Comparison of ENCODE assay signal across 8 cellular contexts in the genomic region with DNA sequence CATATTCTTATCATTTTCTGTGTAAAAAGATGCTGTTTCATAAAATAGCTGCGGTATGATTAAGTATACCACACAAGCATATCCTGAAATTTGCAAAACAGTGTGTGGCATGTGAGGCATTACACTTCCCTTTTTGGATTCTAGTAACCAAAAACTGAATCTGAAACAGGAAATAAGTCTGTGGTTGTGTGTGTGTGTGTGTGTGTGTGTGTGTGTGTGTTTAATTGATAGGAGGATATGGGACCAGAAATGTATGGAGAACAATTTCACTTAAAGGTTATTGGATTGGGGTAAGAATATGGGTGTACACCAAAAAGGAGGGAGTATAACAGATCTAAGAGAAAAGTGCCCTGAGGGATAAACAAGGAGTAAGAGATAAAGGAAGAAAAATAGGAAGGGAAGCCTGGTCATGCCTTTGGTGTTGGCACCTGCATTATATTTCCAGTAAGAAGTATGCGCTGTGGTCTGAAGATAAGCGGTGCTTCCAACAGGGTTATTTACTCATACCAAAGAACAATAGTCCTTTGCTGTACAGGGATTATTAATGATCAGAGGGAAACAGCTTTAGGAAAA. TPM values are rescaled to one million over a fixed set of nuclear protein-coding genes. Genes with fewer than 3 reads are reported as not detected.
DNase-seq lines count a peak whose midpoint lies in the region; TF ChIP-seq lines count a peak whose summit lies in the region.

No MANE protein-coding gene starts in this region.

- no peak overlapping the region for H3K9ac ChIP-seq in KMS-11

- peak overlapping the region; percentile 10; the same call in 1 of the 2 replicates for H3K4me2 ChIP-seq in KMS-11

- no peaks in the 10 kb centered on the region for H4K20me1 ChIP-seq in KMS-11 (ENCODE audit: insufficient read depth)

- H3K36me3 ChIP-seq in CD8-positive, alpha-beta memory T cell (ENCODE audit: insufficient read depth, low read length) = no peaks in the 10 kb centered on the region
- H3K36me3 ChIP-seq in KMS-11 (ENCODE audit: insufficient read depth) (no peaks in the 10 kb centered on the region), thyroid gland (no peaks in the 10 kb centered on the region)

- no peak overlapping the region for H3K4me3 ChIP-seq in CD8-positive, alpha-beta memory T cell (ENCODE audit: low read length)
- H3K4me3 ChIP-seq in KMS-11 (IDR thresholded peaks at IDR 0.05; ENCODE audit: insufficient read depth, low read depth, low read length) = no peak overlapping the region
- H3K4me3 ChIP-seq in thyroid gland (replicated peaks in 1 of 3) = no peak overlapping the region

- H3K27me3 Mint-ChIP-seq in CD8-positive, alpha-beta memory T cell = peaks cover 0 to 4% of the 10 kb centered on the region in 2 donors
- H3K27me3 Mint-ChIP-seq in activated CD4-positive, alpha-beta memory T cell treated with anti-CD3 and anti-CD28 coated beads for 36 hours = no peaks in the 10 kb centered on the region

- H3K9me3 Mint-ChIP-seq in CD8-positive, alpha-beta memory T cell = peaks cover 0 to 1% (median 0%) of the 10 kb centered on the region in 5 donors
- no peaks in the 10 kb centered on the region for H3K9me3 Mint-ChIP-seq in activated CD4-positive, alpha-beta memory T cell treated with anti-CD3 and anti-CD28 coated beads for 36 hours

- H3K9me3 ChIP-seq in CD8-positive, alpha-beta memory T cell (ENCODE audit: low read length) = no peaks in the 10 kb centered on the region
- H3K9me3 ChIP-seq in thyroid gland = no peaks in the 10 kb centered on the region

- no peak overlapping the region for H3K27ac ChIP-seq in CD8-positive, alpha-beta memory T cell (ENCODE audit: low read depth, low read length)
- H3K27ac ChIP-seq in KMS-11 = no peak overlapping the region
- peak overlapping the region in 2 of 3 donors; percentile 46 to 64 for H3K27ac ChIP-seq in thyroid gland

- 53 to 63% methylated on average over 3 of the region's 3 CpGs for WGBS in thyroid gland, 2 donors

- peak in 2 of 5 donors; percentile 52 for DNase-seq in CD8-positive, alpha-beta memory T cell
- peak; percentile 13 for DNase-seq in activated CD4-positive, alpha-beta memory T cell treated with anti-CD3 and anti-CD28 coated beads for 36 hours
- peak; percentile 34 for DNase-seq in glomerular visceral epithelial cell (ENCODE audit: extremely low spot score)
- no peak for DNase-seq in thyroid gland
- no peak for DNase-seq in head of caudate nucleus
- no peak for DNase-seq in COLO829 (ENCODE audit: low spot score)
- no peak for DNase-seq in superior temporal gyrus (ENCODE audit: extremely low spot score)

- H3K27ac Mint-ChIP-seq in CD8-positive, alpha-beta memory T cell = peak overlapping the region; percentile 8 to 100 (median 80)
- peak overlapping the region; percentile 11 for H3K27ac Mint-ChIP-seq in activated CD4-positive, alpha-beta memory T cell treated with anti-CD3 and anti-CD28 coated beads for 36 hours

- H3K4me3 Mint-ChIP-seq in CD8-positive, alpha-beta memory T cell = peak overlapping the region; percentile 0 to 72 (median 41)
- H3K4me3 Mint-ChIP-seq in activated CD4-positive, alpha-beta memory T cell treated with anti-CD3 and anti-CD28 coated beads for 36 hours = peak overlapping the region; percentile 14

- TF ChIP-seq CTCF in KMS-11 (conservative IDR thresholded peaks at IDR 0.05; ENCODE audit: low read depth, low read length) (no peak), thyroid gland (IDR thresholded peaks at IDR 0.05) (no peak)

- H3K4me1 ChIP-seq in CD8-positive, alpha-beta memory T cell (ENCODE audit: insufficient read depth, low read length) = peaks cover 34% of the 10 kb centered on the region
- H3K4me1 ChIP-seq in KMS-11 (ENCODE audit: low read depth, poor library complexity, severe bottlenecking) (peaks cover 23% of the 10 kb centered on the region), thyroid gland (peaks cover 23 to 53% of the 10 kb centered on the region in 2 donors)

- no peak for TF ChIP-seq POLR2A in thyroid gland (IDR thresholded peaks at IDR 0.05)

- peaks cover 41 to 62% (median 59%) of the 10 kb centered on the region in 3 donors for H3K4me1 Mint-ChIP-seq in CD8-positive, alpha-beta memory T cell
- peaks cover 46% of the 10 kb centered on the region for H3K4me1 Mint-ChIP-seq in activated CD4-positive, alpha-beta memory T cell treated with anti-CD3 and anti-CD28 coated beads for 36 hours (ENCODE audit: low read depth)

- no peaks in the 10 kb centered on the region for H3K27me3 ChIP-seq in CD8-positive, alpha-beta memory T cell (ENCODE audit: insufficient read depth, low read length, poor library complexity, severe bottlenecking)
- H3K27me3 ChIP-seq in KMS-11 (ENCODE audit: insufficient read depth, low read depth) (no peaks in the 10 kb centered on the region), thyroid gland (no peaks in the 10 kb centered on the region)

- peaks cover 0 to 6% (median 0%) of the 10 kb centered on the region in 3 donors for H3K36me3 Mint-ChIP-seq in CD8-positive, alpha-beta memory T cell
- H3K36me3 Mint-ChIP-seq in activated CD4-positive, alpha-beta memory T cell treated with anti-CD3 and anti-CD28 coated beads for 36 hours = peaks cover 12% of the 10 kb centered on the region

- POLR2A ChIA-PET in CD8-positive, alpha-beta memory T cell (lab: Charles Lee) = no interaction called here
- POLR2A ChIA-PET in activated CD4-positive, alpha-beta memory T cell treated with anti-CD3 and anti-CD28 coated beads for 36 hours (lab: Charles Lee) = interaction anchor here (1.1 kb wide), 1 partner anchor 27 kb away, joined by 3 read pairs; no protein-coding TSS in a partner anchor

- intact Hi-C loops in activated CD4-positive, alpha-beta memory T cell treated with anti-CD3 and anti-CD28 coated beads for 36 hours (cut with micrococcal nuclease) = loop anchor here (10.0 kb wide), 2 partner anchors 100 to 400 kb away; partner anchors contain the start of genes ERI2 and REXO5
- intact Hi-C loops in thyroid gland (cut with DNase I) (loop anchor here (10.0 kb wide), 1 partner anchor 50 kb away; no protein-coding TSS in a partner anchor), head of caudate nucleus (cut with DNase I) (no loop called here)

- peaks cover 13% of the 10 kb centered on the region; the same call in 1 of the 2 replicates for H3K79me2 ChIP-seq in KMS-11 (ENCODE audit: insufficient read depth, low read depth)

- H2AFZ ChIP-seq in KMS-11 (ENCODE audit: low read depth) = no peak overlapping the region

- CTCF ChIA-PET in CD8-positive, alpha-beta memory T cell (lab: Charles Lee) = no interaction called here
- CTCF ChIA-PET in activated CD4-positive, alpha-beta memory T cell treated with anti-CD3 and anti-CD28 coated beads for 36 hours (lab: Charles Lee) = interaction anchor here (0.6 kb wide), 1 partner anchor 54 kb away, joined by 3 read pairs; no protein-coding TSS in a partner anchor

RNA-seq across cellular contexts. Expression of gene LYRM1, which starts 4.0 kb away (rescaled TPM):
- total RNA-seq in CD8-positive, alpha-beta memory T cell = 10 to 100 TPM; 33.9 to 35.1 TPM
- 39.9 TPM for polyA plus RNA-seq in CD8-positive, alpha-beta memory T cell
- total RNA-seq in activated CD4-positive, alpha-beta memory T cell treated with anti-CD3 and anti-CD28 coated beads for 36 hours = 10 to 100 TPM; 26.5 to 28.0 TPM
- 10 to 100 TPM; 32.8 to 43.7 (median 41.0) TPM for total RNA-seq in thyroid gland

RNA-seq across cellular contexts. Expression of gene DCUN1D3, which starts 4.4 kb away (rescaled TPM):
- 10 to 100 TPM; 12.7 to 13.2 TPM for total RNA-seq in CD8-positive, alpha-beta memory T cell
- polyA plus RNA-seq in CD8-positive, alpha-beta memory T cell = 1.4 TPM
- 1 to 10 TPM; 5.9 TPM for total RNA-seq in activated CD4-positive, alpha-beta memory T cell treated with anti-CD3 and anti-CD28 coated beads for 36 hours
- total RNA-seq in thyroid gland = 10 to 100 TPM; 10.3 to 13.7 (median 11.8) TPM

Comparison
In these comparisons a context has a peak if more than half of its experiments do, and no peak if none do; other contexts are left out.
1. DNase-seq: peak in activated CD4-positive, alpha-beta memory T cell treated with anti-CD3 and anti-CD28 coated beads for 36 hours (single experiment) and glomerular visceral epithelial cell (single experiment); none in thyroid gland (0 of 2), head of caudate nucleus (0 of 42), COLO829 (single experiment) and superior temporal gyrus (single experiment).
2. H3K27ac ChIP-seq: peak in thyroid gland (2 of 3); none in CD8-positive, alpha-beta memory T cell (single experiment) and KMS-11 (single experiment).